13 cellular contexts compared by ENCODE assay signal in genomic region chr2:45728458-45728942, GRCh38.
DNase-seq lines count a peak whose midpoint lies in the region; ATAC-seq lines count a peak whose summit lies in the region.
"Had no signal": no experiment of that assay in that cellular context is flagged by ENCODE, and none has a peak within 500 bp of the region (broad histone marks: within the 10 kb centered on the region; RNA-seq: fewer than 3 reads in every experiment).

No MANE protein-coding gene starts in this region.

- ATAC-seq in GM18873 (IDR thresholded peaks at IDR 0.05; ENCODE audit: low FRiP score, unreplicated experiment) (peak; percentile 73), GM21786 (IDR thresholded peaks at IDR 0.05; ENCODE audit: unreplicated experiment) (peak; percentile 77), HG03442 (IDR thresholded peaks at IDR 0.05; ENCODE audit: unreplicated experiment) (peak; percentile 75), naive B cell (ENCODE audit: low read depth in 2 of 2) (peak; percentile 70 to 72)
- ATAC-seq in activated CD8-positive, alpha-beta memory T cell treated with anti-CD3 and anti-CD28 coated beads, Interleukin-2, amount 10 ng/mL, durations not matched to agents 7 days and 5 days: no peak
- ATAC-seq in activated T-cell treated with anti-CD3 and anti-CD28 coated beads, Interleukin-2, amount 50 U/mL, for 4 hours: no peak

- no peak overlapping the region for H4K8ac ChIP-seq in trophoblast cell (ENCODE audit: low read depth, low read length)

- H2AK5ac ChIP-seq in trophoblast cell (ENCODE audit: low read length): no peak overlapping the region

- no peak overlapping the region for H2BK5ac ChIP-seq in trophoblast cell (ENCODE audit: low read depth, low read length, poor library complexity)

- no peaks in the 10 kb centered on the region for H3K27me3 ChIP-seq in trophoblast cell (ENCODE audit: insufficient read depth, low read length)

- CTCF ChIA-PET in activated CD8-positive, alpha-beta memory T cell treated with anti-CD3 and anti-CD28 coated beads, Interleukin-2, amount 10 ng/mL, durations not matched to agents 7 days and 5 days (lab: Charles Lee): interaction anchor here (1.5 kb wide), 1 partner anchor 50 kb away, joined by 6 read pairs; no protein-coding TSS in a partner anchor

- H3K27ac ChIP-seq in trophoblast cell (ENCODE audit: low read depth, low read length): no peak overlapping the region
- H3K27ac ChIP-seq: KMS-11 had no signal

- H3K9ac ChIP-seq in trophoblast cell (ENCODE audit: low read length): no peak overlapping the region
- H3K9ac ChIP-seq: KMS-11 had no signal

- H3K27me3 Mint-ChIP-seq in naive B cell: no peaks in the 10 kb centered on the region
- no peaks in the 10 kb centered on the region for H3K27me3 Mint-ChIP-seq in activated CD8-positive, alpha-beta memory T cell treated with anti-CD3 and anti-CD28 coated beads, Interleukin-2, amount 10 ng/mL, durations not matched to agents 7 days and 5 days
- no peaks in the 10 kb centered on the region for H3K27me3 Mint-ChIP-seq in activated T-cell treated with anti-CD3 and anti-CD28 coated beads, Interleukin-2, amount 50 U/mL, for 4 hours (ENCODE audit: low read depth)
- H3K27me3 Mint-ChIP-seq: activated CD4-positive, alpha-beta memory T cell treated with anti-CD3 and anti-CD28 coated beads for 36 hours had no signal

- no peaks in the 10 kb centered on the region for H3K79me2 ChIP-seq in trophoblast cell (ENCODE audit: control insufficient read depth, insufficient read depth, low read length, poor library complexity)

- H3K4me3 ChIP-seq in trophoblast cell (ENCODE audit: low read depth, low read length): no peak overlapping the region

- H4K91ac ChIP-seq in trophoblast cell (ENCODE audit: low read depth, low read length): no peak overlapping the region

- H3K23ac ChIP-seq in trophoblast cell (ENCODE audit: low read length): no peak overlapping the region

- H3K9me3 Mint-ChIP-seq in naive B cell: peaks cover 0 to 8% (median 4%) of the 10 kb centered on the region in 7 donors
- H3K9me3 Mint-ChIP-seq in activated CD8-positive, alpha-beta memory T cell treated with anti-CD3 and anti-CD28 coated beads, Interleukin-2, amount 10 ng/mL, durations not matched to agents 7 days and 5 days (ENCODE audit: low read depth): no peaks in the 10 kb centered on the region
- H3K9me3 Mint-ChIP-seq in activated T-cell treated with anti-CD3 and anti-CD28 coated beads, Interleukin-2, amount 50 U/mL, for 4 hours: no peaks in the 10 kb centered on the region
- H3K9me3 Mint-ChIP-seq: activated CD4-positive, alpha-beta memory T cell treated with anti-CD3 and anti-CD28 coated beads for 36 hours had no signal

- no peaks in the 10 kb centered on the region for H3K36me3 ChIP-seq in trophoblast cell (ENCODE audit: control insufficient read depth in 1 of 2, insufficient read depth in 2 of 2, low read length in 2 of 2)

- DNase-seq in naive B cell: peak; percentile 86
- no peak for DNase-seq in activated CD8-positive, alpha-beta memory T cell treated with anti-CD3 and anti-CD28 coated beads, Interleukin-2, amount 10 ng/mL, durations not matched to agents 7 days and 5 days
- DNase-seq in trophoblast cell: no peak
- no peak for DNase-seq in HT-29 (ENCODE audit: low spot score)
- DNase-seq in activated T-cell treated with anti-CD3 and anti-CD28 coated beads, Interleukin-2, amount 50 U/mL, for 4 hours: no peak
- DNase-seq: activated CD4-positive, alpha-beta memory T cell treated with anti-CD3 and anti-CD28 coated beads for 36 hours; caudate nucleus; GF-D8; stimulated activated CD4-positive, alpha-beta T cell treated with anti-CD3 and anti-CD28 coated beads, Interleukin-1b, Interleukin-23, amount 100 ng/mL, for 48 hours had no signal

- peaks cover 65 to 96% (median 84%) of the 10 kb centered on the region in 3 donors for H3K4me1 Mint-ChIP-seq in naive B cell
- H3K4me1 Mint-ChIP-seq in activated CD8-positive, alpha-beta memory T cell treated with anti-CD3 and anti-CD28 coated beads, Interleukin-2, amount 10 ng/mL, durations not matched to agents 7 days and 5 days: peaks cover 10% of the 10 kb centered on the region
- peaks cover 14% of the 10 kb centered on the region for H3K4me1 Mint-ChIP-seq in activated T-cell treated with anti-CD3 and anti-CD28 coated beads, Interleukin-2, amount 50 U/mL, for 4 hours (ENCODE audit: low read depth)

- H3K4me1 ChIP-seq in trophoblast cell (ENCODE audit: control insufficient read depth in 1 of 2, insufficient read depth in 2 of 2, low read length in 2 of 2): no peaks in the 10 kb centered on the region

- no peaks in the 10 kb centered on the region for H3K79me1 ChIP-seq in trophoblast cell (ENCODE audit: low read length)

- no peak overlapping the region for H2BK120ac ChIP-seq in trophoblast cell (ENCODE audit: insufficient read depth, low read length, poor library complexity)

- no peak overlapping the region for H2BK12ac ChIP-seq in trophoblast cell (ENCODE audit: low read length)

- H3K27ac Mint-ChIP-seq in naive B cell: peak overlapping the region; percentile 94 to 99 (median 97)
- no peak overlapping the region for H3K27ac Mint-ChIP-seq in activated CD8-positive, alpha-beta memory T cell treated with anti-CD3 and anti-CD28 coated beads, Interleukin-2, amount 10 ng/mL, durations not matched to agents 7 days and 5 days
- H3K27ac Mint-ChIP-seq: activated CD4-positive, alpha-beta memory T cell treated with anti-CD3 and anti-CD28 coated beads for 36 hours had no signal

- H2AFZ ChIP-seq in trophoblast cell (ENCODE audit: insufficient read depth, low read length, poor library complexity): no peak overlapping the region

- H3K4me2 ChIP-seq in trophoblast cell (ENCODE audit: low read length): no peak overlapping the region
- H3K4me2 ChIP-seq: KMS-11 had no signal

- H3K4ac ChIP-seq in trophoblast cell (ENCODE audit: low read depth, low read length): no peak overlapping the region

- H3K36me3 Mint-ChIP-seq in naive B cell: no peaks in the 10 kb centered on the region
- no peaks in the 10 kb centered on the region for H3K36me3 Mint-ChIP-seq in activated CD8-positive, alpha-beta memory T cell treated with anti-CD3 and anti-CD28 coated beads, Interleukin-2, amount 10 ng/mL, durations not matched to agents 7 days and 5 days
- H3K36me3 Mint-ChIP-seq in activated T-cell treated with anti-CD3 and anti-CD28 coated beads, Interleukin-2, amount 50 U/mL, for 4 hours (ENCODE audit: insufficient read depth): no peaks in the 10 kb centered on the region
- H3K36me3 Mint-ChIP-seq: activated CD4-positive, alpha-beta memory T cell treated with anti-CD3 and anti-CD28 coated beads for 36 hours had no signal

- peak overlapping the region; percentile 44 to 87 (median 75) for H3K4me3 Mint-ChIP-seq in naive B cell
- H3K4me3 Mint-ChIP-seq in activated CD8-positive, alpha-beta memory T cell treated with anti-CD3 and anti-CD28 coated beads, Interleukin-2, amount 10 ng/mL, durations not matched to agents 7 days and 5 days: no peak overlapping the region
- H3K4me3 Mint-ChIP-seq in activated T-cell treated with anti-CD3 and anti-CD28 coated beads, Interleukin-2, amount 50 U/mL, for 4 hours: no peak overlapping the region
- H3K4me3 Mint-ChIP-seq: activated CD4-positive, alpha-beta memory T cell treated with anti-CD3 and anti-CD28 coated beads for 36 hours had no signal

- H4K12ac ChIP-seq in trophoblast cell (ENCODE audit: low read depth, low read length): no peak overlapping the region

- no peak overlapping the region for H3K18ac ChIP-seq in trophoblast cell (ENCODE audit: low read length)

- H3K9me3 ChIP-seq in trophoblast cell (ENCODE audit: insufficient read depth, low read depth, low read length): no peaks in the 10 kb centered on the region

- no peak overlapping the region for H3K14ac ChIP-seq in trophoblast cell (ENCODE audit: low read length)

- no CpG with 5 or more reads among the region's 4 CpGs for WGBS in trophoblast cell (ENCODE audit: extremely low coverage, insufficient coverage, insufficient read length)

Comparison
In these comparisons a context has a peak if more than half of its experiments do, and no peak if none do; other contexts are left out.
1. ATAC-seq: peak in GM18873 (single experiment), GM21786 (single experiment), HG03442 (single experiment) and naive B cell (2 of 2); none in activated CD8-positive, alpha-beta memory T cell treated with anti-CD3 and anti-CD28 coated beads, Interleukin-2, amount 10 ng/mL, durations not matched to agents 7 days and 5 days (single experiment) and activated T-cell treated with anti-CD3 and anti-CD28 coated beads, Interleukin-2, amount 50 U/mL, for 4 hours (0 of 2).
2. H3K4me3 Mint-ChIP-seq: peak in naive B cell (8 of 8); none in activated CD8-positive, alpha-beta memory T cell treated with anti-CD3 and anti-CD28 coated beads, Interleukin-2, amount 10 ng/mL, durations not matched to agents 7 days and 5 days (single experiment) and activated T-cell treated with anti-CD3 and anti-CD28 coated beads, Interleukin-2, amount 50 U/mL, for 4 hours (single experiment).